1 cellular context compared by ENCODE assay signal in the genomic region with DNA sequence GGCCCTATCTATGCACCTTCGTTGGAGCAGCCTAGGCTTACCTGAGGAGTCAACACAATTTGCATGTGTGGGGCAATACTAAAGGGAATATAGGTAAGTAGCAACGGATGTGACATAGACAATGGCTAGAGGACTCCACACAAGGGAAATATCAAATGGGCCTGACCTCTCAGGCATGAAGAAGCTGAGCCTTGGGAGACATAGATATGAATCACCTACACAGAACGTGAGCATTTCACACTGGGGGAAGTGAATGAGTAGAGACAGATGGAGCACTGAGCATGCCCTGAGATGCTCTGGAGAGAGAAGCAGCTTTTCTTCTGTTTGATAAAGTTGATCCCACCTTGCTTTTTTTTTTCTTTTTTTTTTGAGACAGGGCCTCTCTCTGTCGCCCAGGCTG.
TF ChIP-seq lines count a peak whose summit lies in the region.

No MANE protein-coding gene starts in this region.

TF ChIP-seq in H1, 55 proteins besides CTCF, POLR2A, EP300 and RAD21 (continued from another document):
- TF ChIP-seq, protein P1, sequence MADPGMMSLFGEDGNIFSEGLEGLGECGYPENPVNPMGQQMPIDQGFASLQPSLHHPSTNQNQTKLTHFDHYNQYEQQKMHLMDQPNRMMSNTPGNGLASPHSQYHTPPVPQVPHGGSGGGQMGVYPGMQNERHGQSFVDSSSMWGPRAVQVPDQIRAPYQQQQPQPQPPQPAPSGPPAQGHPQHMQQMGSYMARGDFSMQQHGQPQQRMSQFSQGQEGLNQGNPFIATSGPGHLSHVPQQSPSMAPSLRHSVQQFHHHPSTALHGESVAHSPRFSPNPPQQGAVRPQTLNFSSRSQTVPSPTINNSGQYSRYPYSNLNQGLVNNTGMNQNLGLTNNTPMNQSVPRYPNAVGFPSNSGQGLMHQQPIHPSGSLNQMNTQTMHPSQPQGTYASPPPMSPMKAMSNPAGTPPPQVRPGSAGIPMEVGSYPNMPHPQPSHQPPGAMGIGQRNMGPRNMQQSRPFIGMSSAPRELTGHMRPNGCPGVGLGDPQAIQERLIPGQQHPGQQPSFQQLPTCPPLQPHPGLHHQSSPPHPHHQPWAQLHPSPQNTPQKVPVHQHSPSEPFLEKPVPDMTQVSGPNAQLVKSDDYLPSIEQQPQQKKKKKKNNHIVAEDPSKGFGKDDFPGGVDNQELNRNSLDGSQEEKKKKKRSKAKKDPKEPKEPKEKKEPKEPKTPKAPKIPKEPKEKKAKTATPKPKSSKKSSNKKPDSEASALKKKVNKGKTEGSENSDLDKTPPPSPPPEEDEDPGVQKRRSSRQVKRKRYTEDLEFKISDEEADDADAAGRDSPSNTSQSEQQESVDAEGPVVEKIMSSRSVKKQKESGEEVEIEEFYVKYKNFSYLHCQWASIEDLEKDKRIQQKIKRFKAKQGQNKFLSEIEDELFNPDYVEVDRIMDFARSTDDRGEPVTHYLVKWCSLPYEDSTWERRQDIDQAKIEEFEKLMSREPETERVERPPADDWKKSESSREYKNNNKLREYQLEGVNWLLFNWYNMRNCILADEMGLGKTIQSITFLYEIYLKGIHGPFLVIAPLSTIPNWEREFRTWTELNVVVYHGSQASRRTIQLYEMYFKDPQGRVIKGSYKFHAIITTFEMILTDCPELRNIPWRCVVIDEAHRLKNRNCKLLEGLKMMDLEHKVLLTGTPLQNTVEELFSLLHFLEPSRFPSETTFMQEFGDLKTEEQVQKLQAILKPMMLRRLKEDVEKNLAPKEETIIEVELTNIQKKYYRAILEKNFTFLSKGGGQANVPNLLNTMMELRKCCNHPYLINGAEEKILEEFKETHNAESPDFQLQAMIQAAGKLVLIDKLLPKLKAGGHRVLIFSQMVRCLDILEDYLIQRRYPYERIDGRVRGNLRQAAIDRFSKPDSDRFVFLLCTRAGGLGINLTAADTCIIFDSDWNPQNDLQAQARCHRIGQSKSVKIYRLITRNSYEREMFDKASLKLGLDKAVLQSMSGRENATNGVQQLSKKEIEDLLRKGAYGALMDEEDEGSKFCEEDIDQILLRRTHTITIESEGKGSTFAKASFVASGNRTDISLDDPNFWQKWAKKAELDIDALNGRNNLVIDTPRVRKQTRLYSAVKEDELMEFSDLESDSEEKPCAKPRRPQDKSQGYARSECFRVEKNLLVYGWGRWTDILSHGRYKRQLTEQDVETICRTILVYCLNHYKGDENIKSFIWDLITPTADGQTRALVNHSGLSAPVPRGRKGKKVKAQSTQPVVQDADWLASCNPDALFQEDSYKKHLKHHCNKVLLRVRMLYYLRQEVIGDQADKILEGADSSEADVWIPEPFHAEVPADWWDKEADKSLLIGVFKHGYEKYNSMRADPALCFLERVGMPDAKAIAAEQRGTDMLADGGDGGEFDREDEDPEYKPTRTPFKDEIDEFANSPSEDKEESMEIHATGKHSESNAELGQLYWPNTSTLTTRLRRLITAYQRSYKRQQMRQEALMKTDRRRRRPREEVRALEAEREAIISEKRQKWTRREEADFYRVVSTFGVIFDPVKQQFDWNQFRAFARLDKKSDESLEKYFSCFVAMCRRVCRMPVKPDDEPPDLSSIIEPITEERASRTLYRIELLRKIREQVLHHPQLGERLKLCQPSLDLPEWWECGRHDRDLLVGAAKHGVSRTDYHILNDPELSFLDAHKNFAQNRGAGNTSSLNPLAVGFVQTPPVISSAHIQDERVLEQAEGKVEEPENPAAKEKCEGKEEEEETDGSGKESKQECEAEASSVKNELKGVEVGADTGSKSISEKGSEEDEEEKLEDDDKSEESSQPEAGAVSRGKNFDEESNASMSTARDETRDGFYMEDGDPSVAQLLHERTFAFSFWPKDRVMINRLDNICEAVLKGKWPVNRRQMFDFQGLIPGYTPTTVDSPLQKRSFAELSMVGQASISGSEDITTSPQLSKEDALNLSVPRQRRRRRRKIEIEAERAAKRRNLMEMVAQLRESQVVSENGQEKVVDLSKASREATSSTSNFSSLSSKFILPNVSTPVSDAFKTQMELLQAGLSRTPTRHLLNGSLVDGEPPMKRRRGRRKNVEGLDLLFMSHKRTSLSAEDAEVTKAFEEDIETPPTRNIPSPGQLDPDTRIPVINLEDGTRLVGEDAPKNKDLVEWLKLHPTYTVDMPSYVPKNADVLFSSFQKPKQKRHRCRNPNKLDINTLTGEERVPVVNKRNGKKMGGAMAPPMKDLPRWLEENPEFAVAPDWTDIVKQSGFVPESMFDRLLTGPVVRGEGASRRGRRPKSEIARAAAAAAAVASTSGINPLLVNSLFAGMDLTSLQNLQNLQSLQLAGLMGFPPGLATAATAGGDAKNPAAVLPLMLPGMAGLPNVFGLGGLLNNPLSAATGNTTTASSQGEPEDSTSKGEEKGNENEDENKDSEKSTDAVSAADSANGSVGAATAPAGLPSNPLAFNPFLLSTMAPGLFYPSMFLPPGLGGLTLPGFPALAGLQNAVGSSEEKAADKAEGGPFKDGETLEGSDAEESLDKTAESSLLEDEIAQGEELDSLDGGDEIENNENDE (IDR thresholded peaks at IDR 0.05; ENCODE audit: insufficient replicate concordance, low read length) = no peak
- TF ChIP-seq BACH1 (IDR thresholded peaks at IDR 0.05; ENCODE audit: low read length) (no peak), JUN (IDR thresholded peaks at IDR 0.05; ENCODE audit: low read depth, low read length) (no peak), FOSL1 (IDR thresholded peaks at IDR 0.05; ENCODE audit: insufficient read depth, low read depth, low read length) (no peak), KDM5A (IDR thresholded peaks at IDR 0.05; ENCODE audit: low read length) (no peak)
TF ChIP-seq in H1: peak in this region for 0.
